13 cellular contexts compared by ENCODE assay signal in genomic region chr3:135927170-135927569, GRCh38. TPM values are rescaled to one million over a fixed set of nuclear protein-coding genes. Genes with fewer than 3 reads are reported as not detected.
DNase-seq lines count a peak whose midpoint lies in the region; ATAC-seq, FAIRE-seq and TF ChIP-seq lines count a peak whose summit lies in the region.
"Had no signal": no experiment of that assay in that cellular context is flagged by ENCODE, and none has a peak within 500 bp of the region (broad histone marks: within the 10 kb centered on the region; RNA-seq: fewer than 3 reads in every experiment).

No MANE protein-coding gene starts in this region.

- peak; percentile 97 for ATAC-seq in foreskin keratinocyte
- ATAC-seq in GM21528 (IDR thresholded peaks at IDR 0.05; ENCODE audit: low FRiP score, unreplicated experiment), result no peak
- ATAC-seq in HG03354 (IDR thresholded peaks at IDR 0.05; ENCODE audit: poor library complexity, severe bottlenecking, unreplicated experiment), result no peak

- peak; percentile 77 for FAIRE-seq in HTR-8/SVneo (lab: Jason Lieb, UNC)
- FAIRE-seq: GM18507 had no signal

- H3K27me3 ChIP-seq in BJ (ENCODE audit: control insufficient read depth, insufficient read depth, low read length) (no peaks in the 10 kb centered on the region), foreskin keratinocyte (no peaks in the 10 kb centered on the region)
- H3K27me3 ChIP-seq: uterus had no signal

- H3K27ac ChIP-seq in foreskin keratinocyte, result no peak overlapping the region
- H3K27ac ChIP-seq: left ventricle myocardium inferior, uterus had no signal

- DNase-seq in BJ (ENCODE audit: low read depth), result peak; percentile 71
- peak; percentile 56 for DNase-seq in HTR-8/SVneo (ENCODE audit: insufficient read length, low spot score)
- DNase-seq in amniotic stem cell (lab: John Stamatoyannopoulos, UW), result peak; percentile 74
- DNase-seq in foreskin keratinocyte, result peak; percentile 91 to 96
- DNase-seq in T-helper 1 cell, result no peak
- DNase-seq in GM19240 (ENCODE audit: insufficient read length, low spot score), result no peak
- DNase-seq: activated effector memory CD4-positive, alpha-beta T cell treated with anti-CD3 and anti-CD28 coated beads, Interleukin-2, amount 50 U/mL, for 16 hours; left ventricle myocardium inferior; NCI-H1694; uterus had no signal

- no peak overlapping the region for H3K4me3 ChIP-seq in BJ (ENCODE audit: low read depth, low read length)
- H3K4me3 ChIP-seq: left ventricle myocardium inferior, uterus had no signal

- CTCF ChIA-PET in BJ (lab: Yijun Ruan, JAX), result interaction anchor here (0.9 to 14.4 kb wide), 3 partner anchors 117 to 1172 kb away, joined by 3 to 269 read pairs (median 3); no protein-coding TSS in a partner anchor

- H3K4me1 ChIP-seq in foreskin keratinocyte, result peaks cover 17% of the 10 kb centered on the region
- H3K4me1 ChIP-seq: uterus had no signal

- no peaks in the 10 kb centered on the region for H3K36me3 ChIP-seq in BJ (ENCODE audit: control insufficient read depth, insufficient read depth, low read length)
- H3K36me3 ChIP-seq: left ventricle myocardium inferior, uterus had no signal

- TF ChIP-seq CTCF in BJ (IDR thresholded peaks at IDR 0.05; ENCODE audit: insufficient read depth, low read depth, low read length) (no peak), foreskin keratinocyte (conservative IDR thresholded peaks at IDR 0.05) (no peak)

- POLR2A ChIA-PET in BJ (lab: Charles Lee), result no interaction called here

RNA-seq across cellular contexts. Expression of gene PPP2R3A, which starts 38.4 kb away (rescaled TPM):
- polyA plus RNA-seq in BJ (2011; rRNA removed) (7.4 and 13.5 TPM in 2 replicates), foreskin keratinocyte (3.2 and 3.3 TPM in 2 replicates)
- 15.5 and 16.7 TPM in 2 replicates for polyA minus RNA-seq in BJ (2011; rRNA and poly(A)+ RNA removed)
- 15.4 and 19.1 TPM in 2 replicates for total RNA-seq in foreskin keratinocyte

Comparison
In these comparisons a context has a peak if more than half of its experiments do, and no peak if none do; other contexts are left out.
1. DNase-seq: peak in BJ (single experiment), HTR-8/SVneo (single experiment), amniotic stem cell (single experiment) and foreskin keratinocyte (2 of 2); none in T-helper 1 cell (0 of 5) and GM19240 (single experiment).